Comparison of ENCODE assay signal across 8 cellular contexts in the genomic region with DNA sequence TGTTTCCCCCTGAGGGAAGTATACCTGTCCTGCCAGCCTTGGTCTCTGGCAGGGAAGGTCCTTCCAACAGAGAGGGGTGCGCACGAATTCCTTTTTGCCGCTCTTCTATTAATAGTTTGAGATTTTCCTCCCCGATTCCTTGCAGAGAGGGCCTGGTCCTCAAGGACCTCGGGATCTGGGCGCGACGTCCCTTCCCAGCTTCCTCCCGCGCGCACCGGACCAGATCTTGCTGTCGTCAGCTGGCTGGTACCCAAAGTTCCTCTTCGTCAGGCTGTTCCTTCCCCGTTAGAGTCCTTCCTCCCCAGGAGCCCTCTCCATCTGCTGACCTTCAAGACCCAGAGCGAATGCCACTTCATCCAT. TPM values are rescaled to one million over a fixed set of nuclear protein-coding genes. Genes with fewer than 3 reads are reported as not detected.
A peak's percentile ranks its signal among the peaks of the same experiment; 100 is the strongest.
DNase-seq lines count a peak whose midpoint lies in the region; ATAC-seq and TF ChIP-seq lines count a peak whose summit lies in the region.

No MANE protein-coding gene starts in this region.

- H3K36me3 Mint-ChIP-seq in activated T-cell treated with anti-CD3 and anti-CD28 coated beads, Interleukin-2, amount 50 U/mL, for 72 hours (ENCODE audit: insufficient read depth in 2 of 2): peaks cover 8 to 11% of the 10 kb centered on the region in 2 donors
- no peaks in the 10 kb centered on the region for H3K36me3 Mint-ChIP-seq in natural killer cell

- in situ Hi-C loops in KBM-7 (cut with MboI; ENCODE audit: low pct_unique_long_range_greater_than_20kb, low sequenced_read_pairs): loop anchor here (25.0 kb wide), 1 partner anchor 281 kb away; no protein-coding TSS in a partner anchor

- no peaks in the 10 kb centered on the region for H3K27me3 ChIP-seq in foreskin keratinocyte

- intact Hi-C loops in natural killer cell (cut with micrococcal nuclease): no loop called here

- peaks cover 49% of the 10 kb centered on the region for H3K4me1 Mint-ChIP-seq in activated T-cell treated with anti-CD3 and anti-CD28 coated beads, Interleukin-2, amount 50 U/mL, for 72 hours (ENCODE audit: low read depth)
- peaks cover 37 to 44% of the 10 kb centered on the region in 2 donors for H3K4me1 Mint-ChIP-seq in natural killer cell

- H3K4me3 Mint-ChIP-seq in activated T-cell treated with anti-CD3 and anti-CD28 coated beads, Interleukin-2, amount 50 U/mL, for 72 hours: peak overlapping the region; percentile 98 to 100
- H3K4me3 Mint-ChIP-seq in natural killer cell: peak overlapping the region; percentile 96

- TF ChIP-seq CTCF in foreskin keratinocyte (conservative IDR thresholded peaks at IDR 0.05) (no peak), natural killer cell (IDR thresholded peaks at IDR 0.05) (no peak)

- peak overlapping the region; percentile 40 for H3K27ac ChIP-seq in foreskin keratinocyte

- no peaks in the 10 kb centered on the region for H3K4me1 ChIP-seq in foreskin keratinocyte

- no peaks in the 10 kb centered on the region for H3K27me3 Mint-ChIP-seq in activated T-cell treated with anti-CD3 and anti-CD28 coated beads, Interleukin-2, amount 50 U/mL, for 72 hours (ENCODE audit: low read depth)
- no peaks in the 10 kb centered on the region for H3K27me3 Mint-ChIP-seq in natural killer cell (ENCODE audit: low read depth in 2 of 2)

- peak; percentile 17 for DNase-seq in NCI-H345 (lab: John Stamatoyannopoulos, UW)
- DNase-seq in NCI-H345 treated with DMSO at 0.1 percent for 48 hours (lab: John Stamatoyannopoulos, UW; ENCODE audit: unreplicated experiment): no peak
- peak; percentile 68 for DNase-seq in KBM-7
- DNase-seq in activated T-cell treated with anti-CD3 and anti-CD28 coated beads, Interleukin-2, amount 50 U/mL, for 72 hours: peak in 1 of 2 donors; percentile 30
- peak in 1 of 2 donors; percentile 32 for DNase-seq in foreskin keratinocyte
- DNase-seq in natural killer cell: peak; percentile 17
- DNase-seq in activated CD8-positive, alpha-beta memory T cell treated with anti-CD3 and anti-CD28 coated beads, Interleukin-2, amount 50 U/mL, for 4 hours: no peak

- ATAC-seq in activated T-cell treated with anti-CD3 and anti-CD28 coated beads, Interleukin-2, amount 50 U/mL, for 72 hours (replicated peaks in 1 of 2): no peak
- peak; percentile 2 for ATAC-seq in foreskin keratinocyte
- no peak for ATAC-seq in natural killer cell
- ATAC-seq in GM18511 (IDR thresholded peaks at IDR 0.05; ENCODE audit: unreplicated experiment): no peak

- no peaks in the 10 kb centered on the region for H3K9me3 Mint-ChIP-seq in activated T-cell treated with anti-CD3 and anti-CD28 coated beads, Interleukin-2, amount 50 U/mL, for 72 hours
- no peaks in the 10 kb centered on the region for H3K9me3 Mint-ChIP-seq in natural killer cell

- H3K27ac Mint-ChIP-seq in activated T-cell treated with anti-CD3 and anti-CD28 coated beads, Interleukin-2, amount 50 U/mL, for 72 hours: peak overlapping the region; percentile 94
- H3K27ac Mint-ChIP-seq in natural killer cell: peak overlapping the region; percentile 91 to 93

RNA-seq across cellular contexts. Expression of a gene that starts 0.7 kb away (rescaled TPM):
- total RNA-seq in activated T-cell treated with anti-CD3 and anti-CD28 coated beads, Interleukin-2, amount 50 U/mL, for 72 hours: 100 to 1,000 TPM; 101 to 103 TPM
- 38.5 and 42.9 TPM in 2 replicates for total RNA-seq in foreskin keratinocyte
- polyA plus RNA-seq in foreskin keratinocyte: 34.3 and 41.5 TPM in 2 replicates
- total RNA-seq in natural killer cell: 10 to 100 TPM in 1 of 3 donors, 1 to 10 TPM in 2; 8.5 to 15.1 (median 8.5) TPM

Comparison
In these comparisons a context has a peak if more than half of its experiments do, and no peak if none do; other contexts are left out.
1. DNase-seq: peak in NCI-H345 (single experiment), KBM-7 (single experiment) and natural killer cell (single experiment); none in NCI-H345 treated with DMSO at 0.1 percent for 48 hours (single experiment) and activated CD8-positive, alpha-beta memory T cell treated with anti-CD3 and anti-CD28 coated beads, Interleukin-2, amount 50 U/mL, for 4 hours (single experiment).